Comparison of ENCODE assay signal across 30 cellular contexts in genomic region chr3:170244566-170244965, GRCh38. TPM values are rescaled to one million over a fixed set of nuclear protein-coding genes. Genes with fewer than 3 reads are reported as not detected.
A peak's percentile ranks its signal among the peaks of the same experiment; 100 is the strongest.
DNase-seq lines count a peak whose midpoint lies in the region; ATAC-seq, FAIRE-seq and TF ChIP-seq lines count a peak whose summit lies in the region.
"Had no signal": no experiment of that assay in that cellular context is flagged by ENCODE, and none has a peak within 500 bp of the region (broad histone marks: within the 10 kb centered on the region; RNA-seq: fewer than 3 reads in every experiment).

No MANE protein-coding gene starts in this region.

- H3K36me3 Mint-ChIP-seq in MCF 10A (ENCODE audit: insufficient read depth, unreplicated experiment): peaks cover 24% of the 10 kb centered on the region

- CTCF ChIA-PET in mammary epithelial cell (lab: Charles Lee; ENCODE audit: low non-redundant PET): no interaction called here
- CTCF ChIA-PET in MCF 10A (lab: Yijun Ruan, JAX): interaction anchor here (0.7 kb wide), 2 partner anchors 48 to 63 kb away, joined by 3 to 4 read pairs; no protein-coding TSS in a partner anchor
- CTCF ChIA-PET in PC-3 (lab: Charles Lee): no interaction called here

- no peaks in the 10 kb centered on the region for H3K27me3 Mint-ChIP-seq in MCF 10A (ENCODE audit: insufficient read depth, unreplicated experiment)
- H3K27me3 Mint-ChIP-seq: activated CD4-positive, alpha-beta memory T cell treated with anti-CD3 and anti-CD28 coated beads for 36 hours; effector memory CD8-positive, alpha-beta T cell; IgD-negative memory B cell; stimulated activated naive B cell treated with anti-CD40 and anti-IgM and Interleukin-4, amounts not matched to agents 10 μg/mL and 1 μg/mL and 100 μg/mL, for 72 hours had no signal

- H3K4me3 ChIP-seq in mammary epithelial cell (replicated peaks in 1 of 3; ENCODE audit: insufficient read depth in 1 of 3, low read depth in 2 of 3, low read length in 3 of 3) (no peak overlapping the region), PC-3 (ENCODE audit: low read length) (no peak overlapping the region), foreskin fibroblast (ENCODE audit: low read depth in 1 of 2, low read length in 2 of 2) (no peak overlapping the region), gastrocnemius medialis (no peak overlapping the region)
- H3K4me3 ChIP-seq: A549, esophagus squamous epithelium, suprapubic skin, upper lobe of right lung had no signal

- TF ChIP-seq POLR2A in gastrocnemius medialis (IDR thresholded peaks at IDR 0.05): no peak

- in situ Hi-C loops in mammary epithelial cell (cut with MboI; ENCODE audit: low sequenced_read_pairs in 2 of 2) (no loop called here), gastrocnemius medialis (cut with MboI; ENCODE audit: low sequenced_read_pairs in 4 of 4) (no loop called here)

- no peaks in the 10 kb centered on the region for H3F3A ChIP-seq in PC-3 (ENCODE audit: low read length, unreplicated experiment)

- H3K27ac Mint-ChIP-seq in MCF 10A (ENCODE audit: low read depth, unreplicated experiment): no peak overlapping the region
- H3K27ac Mint-ChIP-seq: activated CD4-positive, alpha-beta memory T cell treated with anti-CD3 and anti-CD28 coated beads for 36 hours; effector memory CD8-positive, alpha-beta T cell; IgD-negative memory B cell; stimulated activated naive B cell treated with anti-CD40 and anti-IgM and Interleukin-4, amounts not matched to agents 10 μg/mL and 1 μg/mL and 100 μg/mL, for 72 hours; T-helper 1 cell treated with Interleukin-12 subunit alpha and Interleukin-12 subunit beta and Interleukin-4 antibody, amounts not matched to agents 30 μg/mL and 1 μg/mL, for 36 hours had no signal

- H3K27me3 ChIP-seq in mammary epithelial cell (ENCODE audit: insufficient read depth, low read length): no peaks in the 10 kb centered on the region
- no peaks in the 10 kb centered on the region for H3K27me3 ChIP-seq in PC-3 (ENCODE audit: low read length)
- H3K27me3 ChIP-seq in foreskin keratinocyte: no peaks in the 10 kb centered on the region
- H3K27me3 ChIP-seq in gastrocnemius medialis: no peaks in the 10 kb centered on the region
- H3K27me3 ChIP-seq: esophagus squamous epithelium, suprapubic skin, upper lobe of right lung had no signal

- no peak overlapping the region for H2AFZ ChIP-seq in mammary epithelial cell (ENCODE audit: low read depth, low read length)
- H2AFZ ChIP-seq in PC-3 (ENCODE audit: low read length): no peak overlapping the region

- no peak overlapping the region for H3K4me3 Mint-ChIP-seq in MCF 10A (ENCODE audit: unreplicated experiment)
- H3K4me3 Mint-ChIP-seq: activated CD4-positive, alpha-beta memory T cell treated with anti-CD3 and anti-CD28 coated beads for 36 hours; effector memory CD8-positive, alpha-beta T cell; IgD-negative memory B cell; nephron progenitor cell; stimulated activated naive B cell treated with anti-CD40 and anti-IgM and Interleukin-4, amounts not matched to agents 10 μg/mL and 1 μg/mL and 100 μg/mL, for 72 hours; T-helper 1 cell treated with Interleukin-12 subunit alpha and Interleukin-12 subunit beta and Interleukin-4 antibody, amounts not matched to agents 30 μg/mL and 1 μg/mL, for 36 hours had no signal

- H3K79me2 ChIP-seq in mammary epithelial cell (ENCODE audit: insufficient read depth, low read length): peaks cover 73% of the 10 kb centered on the region
- H3K79me2 ChIP-seq in PC-3 (ENCODE audit: low read length): no peaks in the 10 kb centered on the region

- no peak overlapping the region for H3K9ac ChIP-seq in mammary epithelial cell (ENCODE audit: insufficient read depth, low read length)
- H3K9ac ChIP-seq in PC-3 (ENCODE audit: low read length): no peak overlapping the region

- dilution Hi-C loops in mammary epithelial cell (cut with HindIII; ENCODE audit: low sequenced_read_pairs): no loop called here

- peak; percentile 82 for ATAC-seq in PC-3
- peak; percentile 99 for ATAC-seq in foreskin keratinocyte
- ATAC-seq in gastrocnemius medialis: no peak
- ATAC-seq: A549; effector memory CD8-positive, alpha-beta T cell; left cardiac atrium; SK-N-SH treated with all-trans-retinoic acid at 6 μM for 48 hours; stimulated activated naive B cell treated with anti-CD40 and anti-IgM and Interleukin-4, amounts not matched to agents 10 μg/mL and 1 μg/mL and 100 μg/mL, for 72 hours; upper lobe of right lung had no signal

- H3K9me3 ChIP-seq in mammary epithelial cell (replicated peaks; ENCODE audit: insufficient read depth, low read length) (no peaks in the 10 kb centered on the region), PC-3 (ENCODE audit: low read length) (no peaks in the 10 kb centered on the region), gastrocnemius medialis (no peaks in the 10 kb centered on the region)
- H3K9me3 ChIP-seq: A549, esophagus squamous epithelium, suprapubic skin, upper lobe of right lung had no signal

- BruUV-seq in mammary epithelial cell (replicated peaks; lab: Mats Ljungman, UMichigan): no TSS peak
- no TSS peak for BruUV-seq in MCF 10A (replicated peaks; lab: Mats Ljungman, UMichigan)
- BruUV-seq in PC-3 (replicated peaks; lab: Mats Ljungman, UMichigan): no TSS peak

- H3K9me3 Mint-ChIP-seq in MCF 10A (ENCODE audit: unreplicated experiment): no peaks in the 10 kb centered on the region
- H3K9me3 Mint-ChIP-seq: activated CD4-positive, alpha-beta memory T cell treated with anti-CD3 and anti-CD28 coated beads for 36 hours; effector memory CD8-positive, alpha-beta T cell; IgD-negative memory B cell; nephron progenitor cell; stimulated activated naive B cell treated with anti-CD40 and anti-IgM and Interleukin-4, amounts not matched to agents 10 μg/mL and 1 μg/mL and 100 μg/mL, for 72 hours; T-helper 1 cell treated with Interleukin-12 subunit alpha and Interleukin-12 subunit beta and Interleukin-4 antibody, amounts not matched to agents 30 μg/mL and 1 μg/mL, for 36 hours had no signal

- POLR2A ChIA-PET in MCF 10A (lab: Yijun Ruan, JAX): no interaction called here
- POLR2A ChIA-PET in PC-3 (lab: Charles Lee; ENCODE audit: unreplicated experiment): no interaction called here

- peak overlapping the region; percentile 42 for H3K27ac ChIP-seq in mammary epithelial cell (ENCODE audit: insufficient read depth, low read depth, low read length)
- no peak overlapping the region for H3K27ac ChIP-seq in PC-3 (ENCODE audit: low read length)
- peak overlapping the region; percentile 72 for H3K27ac ChIP-seq in foreskin keratinocyte
- H3K27ac ChIP-seq in gastrocnemius medialis: no peak overlapping the region
- H3K27ac ChIP-seq: A549, esophagus squamous epithelium, suprapubic skin, upper lobe of right lung had no signal

- no peak for FAIRE-seq in D721Med (lab: Jason Lieb, UNC)
- FAIRE-seq: A549, frontal cortex, TTC549 had no signal

- TF ChIP-seq CTCF in mammary epithelial cell (conservative IDR thresholded peaks at IDR 0.05 in 1 of 2, IDR thresholded peaks at IDR 0.05 in 1 of 2; ENCODE audit: extremely low read depth in 1 of 2, insufficient read depth in 1 of 2, low read depth in 1 of 2, low read length in 2 of 2) (no peak), MCF 10A (IDR thresholded peaks at IDR 0.05; ENCODE audit: unreplicated experiment) (no peak), PC-3 (conservative IDR thresholded peaks at IDR 0.05; ENCODE audit: low read depth, low read length) (no peak), foreskin keratinocyte (conservative IDR thresholded peaks at IDR 0.05) (no peak), foreskin fibroblast (IDR thresholded peaks at IDR 0.05; ENCODE audit: low read depth, low read length) (no peak), gastrocnemius medialis (IDR thresholded peaks at IDR 0.05 in 4 of 5, conservative IDR thresholded peaks at IDR 0.05 in 1 of 5) (no peak), D721Med (IDR thresholded peaks at IDR 0.05; ENCODE audit: insufficient read depth, missing control alignments) (no peak)

- peaks cover 6% of the 10 kb centered on the region for H3K4me1 Mint-ChIP-seq in MCF 10A (ENCODE audit: insufficient read depth, unreplicated experiment)
- H3K4me1 Mint-ChIP-seq: nephron progenitor cell had no signal

- intact Hi-C loops in mammary epithelial cell (cut with micrococcal nuclease) (loop anchor here (2.0 kb wide), 1 partner anchor 22 kb away; the partner anchor contains the start of gene PRKCI), MCF 10A (cut with micrococcal nuclease) (no loop called here), PC-3 (cut with micrococcal nuclease) (no loop called here), gastrocnemius medialis (cut with DNase I; ENCODE audit: low total_unique reads) (no loop called here)

- H3K36me3 ChIP-seq in mammary epithelial cell (ENCODE audit: insufficient read depth, low read length) (peaks cover 6% of the 10 kb centered on the region), PC-3 (ENCODE audit: low read depth, low read length) (no peaks in the 10 kb centered on the region), gastrocnemius medialis (peaks cover 0 to 9% of the 10 kb centered on the region in 2 donors)
- H3K36me3 ChIP-seq: suprapubic skin had no signal

- H4K20me1 ChIP-seq in mammary epithelial cell (ENCODE audit: insufficient read depth, low read length) (no peaks in the 10 kb centered on the region), PC-3 (ENCODE audit: low read length) (no peaks in the 10 kb centered on the region)

- H3K4me2 ChIP-seq in mammary epithelial cell (ENCODE audit: insufficient read depth, low read depth, low read length): peak overlapping the region; percentile 45
- H3K4me2 ChIP-seq in PC-3 (ENCODE audit: low read length): peak overlapping the region; percentile 45
- H3K4me2 ChIP-seq: A549 had no signal

- H3K4me1 ChIP-seq in mammary epithelial cell (ENCODE audit: insufficient read depth, low read length): peaks cover 16% of the 10 kb centered on the region
- H3K4me1 ChIP-seq in PC-3 (ENCODE audit: insufficient read depth, low read length): peaks cover 18% of the 10 kb centered on the region
- peaks cover 16% of the 10 kb centered on the region for H3K4me1 ChIP-seq in foreskin keratinocyte
- H3K4me1 ChIP-seq in gastrocnemius medialis: no peaks in the 10 kb centered on the region
- H3K4me1 ChIP-seq: A549, upper lobe of right lung had no signal

- WGBS in mammary epithelial cell (ENCODE audit: low coverage, missing lambda C conversion rate): 0% methylated on average over 2 of the region's 2 CpGs

- no peaks in the 10 kb centered on the region for H3K9me2 ChIP-seq in PC-3 (replicated peaks; ENCODE audit: low read length)

- DNase-seq in mammary epithelial cell (peak; percentile 86), MCF 10A (ENCODE audit: unreplicated experiment) (no peak), PC-3 (peak; percentile 77), foreskin keratinocyte (peak; percentile 49 to 78), foreskin fibroblast (no peak), gastrocnemius medialis (no peak), D721Med (ENCODE audit: insufficient read length, low spot score) (no peak)
- no peak for DNase-seq in activated T-cell treated with anti-CD3 and anti-CD28 coated beads, Interleukin-2, amount 50 U/mL, for 48 hours
- DNase-seq: activated CD4-positive, alpha-beta memory T cell treated with anti-CD3 and anti-CD28 coated beads for 36 hours; activated naive CD4-positive, alpha-beta T cell treated with Interleukin-2 at 50 U/mL for 16 hours; central memory CD4-positive, alpha-beta T cell; effector memory CD8-positive, alpha-beta T cell; esophagus squamous epithelium; hippocampal formation; left cardiac atrium; NCI-H1092 treated with DMSO at 0.1 percent for 48 hours; NCI-H2081; NCI-H446; nephron progenitor cell; Right ventricle myocardium superior; stimulated activated CD4-positive, alpha-beta T cell treated with anti-CD3 and anti-CD28 coated beads, Interleukin-15, amount 100 ng/mL, for 24 hours; stimulated activated naive B cell treated with anti-CD40 and anti-IgM and Interleukin-4, amounts not matched to agents 10 μg/mL and 1 μg/mL and 100 μg/mL, for 72 hours; upper lobe of right lung had no signal

RNA-seq across cellular contexts. Expression of gene PRKCI, which starts 22.3 kb away (rescaled TPM):
- total RNA-seq in mammary epithelial cell (100 to 1,000 TPM in 1 of 2 donors, 10 to 100 TPM in 1; 62.7 to 122 TPM), MCF 10A (2022) (46.3 and 62.8 TPM in 2 replicates), PC-3 (2014; rRNA removed) (39.5 and 42.2 TPM in 2 replicates), foreskin keratinocyte (51.2 and 52.4 TPM in 2 replicates), gastrocnemius medialis (10 to 100 TPM; 10.5 to 20.9 (median 14.0) TPM)
- polyA plus RNA-seq in mammary epithelial cell (27.4 TPM), foreskin keratinocyte (14.9 and 17.9 TPM in 2 replicates)
- polyA minus RNA-seq in mammary epithelial cell: 39.6 TPM

Comparison
In these comparisons a context has a peak if more than half of its experiments do, and no peak if none do; other contexts are left out.
1. DNase-seq: peak in mammary epithelial cell (single experiment), PC-3 (single experiment) and foreskin keratinocyte (2 of 2); none in MCF 10A (single experiment), foreskin fibroblast (0 of 2), gastrocnemius medialis (0 of 2), D721Med (single experiment) and activated T-cell treated with anti-CD3 and anti-CD28 coated beads, Interleukin-2, amount 50 U/mL, for 48 hours (0 of 2).
2. H3K27ac ChIP-seq: peak in mammary epithelial cell (single experiment) and foreskin keratinocyte (single experiment); none in PC-3 (single experiment) and gastrocnemius medialis (0 of 4).
3. ATAC-seq: peak in PC-3 (single experiment) and foreskin keratinocyte (single experiment); none in gastrocnemius medialis (0 of 2).